1 cellular context compared by ENCODE assay signal in genomic region chr2:84880395-84880644, GRCh38.
TF ChIP-seq lines count a peak whose summit lies in the region.

No MANE protein-coding gene starts in this region.

TF ChIP-seq in endothelial cell of umbilical vein, 7 proteins besides CTCF, POLR2A, EP300 and RAD21:
- TF ChIP-seq GATA2 (IDR thresholded peaks at IDR 0.05; ENCODE audit: insufficient read depth, insufficient read length, low read depth, low read length) (no peak), JUN (IDR thresholded peaks at IDR 0.05; ENCODE audit: borderline replicate concordance, insufficient read depth, insufficient read length, low read depth) (no peak), EZH2 (IDR thresholded peaks at IDR 0.05; ENCODE audit: borderline replicate concordance, low read depth, low read length, severe bottlenecking) (no peak), FOS (IDR thresholded peaks at IDR 0.05; ENCODE audit: borderline replicate concordance, insufficient read depth, low read length) (no peak)
